25 cellular contexts compared by ENCODE assay signal in the genomic region with DNA sequence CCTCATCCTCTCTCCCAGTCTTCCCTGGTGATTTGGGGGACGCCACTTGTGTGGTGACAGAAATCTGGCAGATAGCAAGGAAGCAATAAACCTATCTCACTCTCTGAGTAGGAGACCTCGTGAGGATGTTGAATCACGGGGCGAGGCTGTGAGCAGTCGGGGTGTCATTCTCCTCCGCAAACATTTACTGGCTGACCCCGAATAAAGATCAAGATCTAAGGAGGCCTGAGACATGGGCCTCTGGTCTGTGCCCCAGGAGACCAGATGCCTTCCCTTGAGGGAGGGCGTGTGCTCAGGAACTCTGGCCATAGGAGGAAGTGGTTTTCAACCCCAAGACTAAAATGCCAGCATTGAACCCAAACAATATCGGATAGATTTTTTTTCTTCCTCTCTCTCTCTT. TPM values are rescaled to one million over a fixed set of nuclear protein-coding genes. Genes with fewer than 3 reads are reported as not detected.
DNase-seq lines count a peak whose midpoint lies in the region; ATAC-seq and TF ChIP-seq lines count a peak whose summit lies in the region.
"Had no signal": no experiment of that assay in that cellular context is flagged by ENCODE, and none has a peak within 500 bp of the region (broad histone marks: within the 10 kb centered on the region; RNA-seq: fewer than 3 reads in every experiment).

No MANE protein-coding gene starts in this region.

- no peak overlapping the region for H3K9ac ChIP-seq in GM23248
- peak overlapping the region; percentile 81 for H3K9ac ChIP-seq in PC-3 (ENCODE audit: low read length)

- no peak overlapping the region for H2AFZ ChIP-seq in GM23248
- H2AFZ ChIP-seq in PC-3 (ENCODE audit: low read length) = peak overlapping the region; percentile 11; the same call in 1 of the 2 replicates

- H4K20me1 ChIP-seq in GM23248 (ENCODE audit: insufficient read depth) = no peaks in the 10 kb centered on the region
- no peaks in the 10 kb centered on the region for H4K20me1 ChIP-seq in PC-3 (ENCODE audit: low read length)

- BruUV-seq in PC-3 (replicated peaks; lab: Mats Ljungman, UMichigan) = no TSS peak

- H3K36me3 ChIP-seq in GM23248 (ENCODE audit: low read depth) = no peaks in the 10 kb centered on the region
- no peaks in the 10 kb centered on the region for H3K36me3 ChIP-seq in PC-3 (ENCODE audit: low read depth, low read length)
- H3K36me3 ChIP-seq: HAP-1, MG63, prostate gland, spleen, thoracic aorta had no signal

- H3F3A ChIP-seq in GM23248 (ENCODE audit: insufficient read depth) (peaks cover 22% of the 10 kb centered on the region), PC-3 (ENCODE audit: low read length, unreplicated experiment) (no peaks in the 10 kb centered on the region)

- intact Hi-C loops in PC-3 (cut with micrococcal nuclease) = loop anchor here (1.0 kb wide), 4 partner anchors 33 to 54 kb away; no protein-coding TSS in a partner anchor

- in situ Hi-C loops in GM23248 (cut with MboI) (no loop called here), ACHN (cut with HindIII; ENCODE audit: low pct_ligation_motif_present, low pct_unique_long_range_greater_than_20kb, low sequenced_read_pairs) (no loop called here)

- peak overlapping the region; percentile 59 for H3K27ac ChIP-seq in GM23248
- H3K27ac ChIP-seq in PC-3 (ENCODE audit: low read length) = peak overlapping the region; percentile 98
- H3K27ac ChIP-seq: ascending aorta, foreskin keratinocyte, prostate gland, spleen, thoracic aorta had no signal

- H3K79me2 ChIP-seq in GM23248 (ENCODE audit: insufficient read depth) (no peaks in the 10 kb centered on the region), PC-3 (ENCODE audit: low read length) (no peaks in the 10 kb centered on the region)

- H3K4me2 ChIP-seq in GM23248 (ENCODE audit: unreplicated experiment) (no peak overlapping the region), PC-3 (ENCODE audit: low read length) (peak overlapping the region; percentile 63)

- TF ChIP-seq CTCF in PC-3 (conservative IDR thresholded peaks at IDR 0.05; ENCODE audit: low read depth, low read length) = no peak

- peak; percentile 87 for ATAC-seq in PC-3
- ATAC-seq in GM21529 (IDR thresholded peaks at IDR 0.05; ENCODE audit: unreplicated experiment) = no peak
- ATAC-seq: CD8-positive, alpha-beta T cell; foreskin keratinocyte; T-cell; WTC11 had no signal

- peak; percentile 92 for DNase-seq in A172 (ENCODE audit: low spot score)
- DNase-seq in GM23248 = peak; percentile 78
- peak; percentile 85 for DNase-seq in PC-3
- peak; percentile 43 for DNase-seq in fibroblast of peridontal ligament (ENCODE audit: extremely low read depth)
- no peak for DNase-seq in D341Med (ENCODE audit: low spot score)
- no peak for DNase-seq in HUDEP-2 (lab: John Stamatoyannopoulos, UW; ENCODE audit: unreplicated experiment in 76 of 76)
- no peak for DNase-seq in ACHN
- DNase-seq: activated CD4-positive, alpha-beta memory T cell treated with anti-CD3 and anti-CD28 coated beads for 36 hours; activated naive CD4-positive, alpha-beta T cell treated with anti-CD3 and anti-CD28 coated beads for 36 hours; CD8-positive, alpha-beta T cell; DMS79 treated with DMSO at 0.1 percent for 48 hours; endodermal cell; MG63; NCI-H1930; NCI-H446; nephron progenitor cell; spleen; T-cell had no signal

- POLR2A ChIA-PET in PC-3 (lab: Charles Lee; ENCODE audit: unreplicated experiment) = interaction anchor here (1.1 to 2.7 kb wide), 2 partner anchors 46 to 55 kb away, joined by 4 to 20 read pairs; no protein-coding TSS in a partner anchor

- H3K27me3 ChIP-seq in GM23248 (replicated peaks; ENCODE audit: insufficient read depth) (no peaks in the 10 kb centered on the region), PC-3 (ENCODE audit: low read length) (no peaks in the 10 kb centered on the region)
- H3K27me3 ChIP-seq: ascending aorta, MG63 had no signal

- WGBS in GM23248 (ENCODE audit: low coverage in 1 of 2, low lambda C conversion rate in 2 of 2, missing lambda C conversion rate in 2 of 2), 2 experiments = 31 to 39% methylated on average over 9 of the region's 9 CpGs

- H3K9me3 ChIP-seq in GM23248 (ENCODE audit: low read depth) = no peaks in the 10 kb centered on the region
- H3K9me3 ChIP-seq in PC-3 (ENCODE audit: low read length) = no peaks in the 10 kb centered on the region
- H3K9me3 ChIP-seq: ascending aorta, HAP-1, prostate gland, spleen, thoracic aorta had no signal

- H3K4me1 ChIP-seq in GM23248 (ENCODE audit: insufficient read depth) = peaks cover 27% of the 10 kb centered on the region
- H3K4me1 ChIP-seq in PC-3 (ENCODE audit: insufficient read depth, low read length) = peaks cover 31% of the 10 kb centered on the region
- H3K4me1 ChIP-seq: foreskin keratinocyte, HAP-1, prostate gland, spleen had no signal

- CTCF ChIA-PET in PC-3 (lab: Charles Lee) = interaction anchor here (0.6 to 1.4 kb wide), 4 partner anchors 29 to 818 kb away, joined by 3 to 5 read pairs (median 4); no protein-coding TSS in a partner anchor

- H3K4me3 ChIP-seq in GM23248 (no peak overlapping the region), PC-3 (ENCODE audit: low read length) (no peak overlapping the region)
- H3K4me3 ChIP-seq: ascending aorta, HAP-1, MG63, prostate gland, spleen, thoracic aorta had no signal

- H3K9me2 ChIP-seq in GM23248 (ENCODE audit: insufficient read depth) (no peaks in the 10 kb centered on the region), PC-3 (replicated peaks; ENCODE audit: low read length) (no peaks in the 10 kb centered on the region)

RNA-seq across cellular contexts. Expression of a gene that starts 53.1 kb away (rescaled TPM):
- total RNA-seq in A172 (2014; rRNA removed; shearing (Covaris generic)) = 4.6 and 7.6 TPM in 2 replicates
- 13.0 and 14.5 TPM in 2 replicates for total RNA-seq in GM23248 (2014; rRNA removed; shearing (Covaris generic))
- polyA plus RNA-seq in GM23248 (2016; fragmentation: Nextera tagmentation; extraction: Ambion mirVana) = 4.7 and 4.9 TPM in 2 replicates
- 8.1 and 10.9 TPM in 2 replicates for total RNA-seq in PC-3 (2014; rRNA removed)
- total RNA-seq: activated CD4-positive, alpha-beta memory T cell treated with anti-CD3 and anti-CD28 coated beads for 36 hours; activated naive CD4-positive, alpha-beta T cell treated with anti-CD3 and anti-CD28 coated beads for 36 hours; spleen; T-cell had no signal

Comparison
In these comparisons a context has a peak if more than half of its experiments do, and no peak if none do; other contexts are left out.
1. DNase-seq: peak in A172 (single experiment), GM23248 (single experiment), PC-3 (single experiment) and fibroblast of peridontal ligament (single experiment); none in D341Med (single experiment), HUDEP-2 (0 of 76) and ACHN (single experiment).